ENCODE assay signal across 25 cellular contexts in the genomic region with DNA sequence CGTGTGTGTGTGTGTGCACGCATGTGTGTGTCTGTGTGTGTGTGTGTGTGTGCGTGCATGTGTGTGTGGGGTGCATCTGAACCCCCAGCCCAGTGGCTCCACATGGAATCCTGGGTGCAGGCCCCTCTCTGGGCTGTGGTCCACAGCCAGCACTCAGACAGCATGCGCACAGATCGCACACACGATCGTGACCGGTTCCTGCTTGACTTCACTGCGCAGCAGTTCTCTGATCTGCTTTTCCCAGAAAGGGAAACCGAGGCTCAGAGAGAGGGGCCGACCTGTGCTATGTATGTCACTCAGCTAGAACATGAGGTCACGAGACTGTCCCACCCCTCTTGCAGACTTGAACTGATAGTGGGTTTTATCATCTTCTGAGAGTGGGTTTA. TPM values are rescaled to one million over a fixed set of nuclear protein-coding genes. Genes with fewer than 3 reads are reported as not detected.
"Had no signal": no experiment of that assay in that cellular context is flagged by ENCODE, and none has a peak within 500 bp of the region (broad histone marks: within the 10 kb centered on the region; RNA-seq: fewer than 3 reads in every experiment).

No MANE protein-coding gene starts in this region.

- DNase-seq: activated CD4-positive, alpha-beta T cell treated with anti-CD3 and anti-CD28 coated beads, Interleukin-2, amount 10 ng/mL, durations not matched to agents 7 days and 5 days; activated CD4-positive, CD25-positive, alpha-beta regulatory T cell treated with anti-CD3 and anti-CD28 coated beads, Interleukin-2, amount 50 U/mL, for 72 hours; activated CD8-positive, alpha-beta memory T cell treated with anti-CD3 and anti-CD28 coated beads, Interleukin-2, amount 10 ng/mL, durations not matched to agents 7 days and 5 days; activated CD8-positive, alpha-beta T cell treated with anti-CD3 and anti-CD28 coated beads for 36 hours; activated gamma-delta T cell; activated naive CD4-positive, alpha-beta T cell treated with anti-CD3 and anti-CD28 coated beads, Interleukin-2, amount 50 U/mL, for 16 hours; activated T-cell treated with anti-CD3 and anti-CD28 coated beads for 4 hours; aorta; cerebellar nuclear complex; effector CD8-positive, alpha-beta T cell; erythroblast; heart right ventricle; left lung; naive thymus-derived CD8-positive, alpha-beta T cell; retina; stimulated activated CD4-positive, alpha-beta T cell treated with anti-CD3 and anti-CD28 coated beads, Interleukin-4, amount 100 ng/mL, for 1 hour; stimulated activated naive CD4-positive, alpha-beta T cell treated with Interleukin-2 at 50 U/mL for 16 hours; T-helper 1 cell; tibial artery; WERI-Rb-1 had no signal

- H3K4me1 ChIP-seq: left lung, tibial artery had no signal

- ATAC-seq: activated CD8-positive, alpha-beta memory T cell treated with anti-CD3 and anti-CD28 coated beads, Interleukin-2, amount 10 ng/mL, durations not matched to agents 7 days and 5 days; activated CD8-positive, alpha-beta T cell treated with anti-CD3 and anti-CD28 coated beads for 36 hours; heart right ventricle; left lung; naive thymus-derived CD8-positive, alpha-beta T cell had no signal

- H3K9me3 Mint-ChIP-seq: activated CD4-positive, alpha-beta T cell treated with anti-CD3 and anti-CD28 coated beads, Interleukin-2, amount 10 ng/mL, durations not matched to agents 7 days and 5 days; activated CD8-positive, alpha-beta T cell treated with anti-CD3 and anti-CD28 coated beads for 36 hours; dendritic cell treated with granulocyte-macrophage colony-stimulating factor and Interleukin-4, amounts not matched to agents 40 ng/mL and 50 ng/mL, for 4 days; mesothelial cell of epicardium; naive thymus-derived CD8-positive, alpha-beta T cell had no signal

- H3K27ac ChIP-seq: heart right ventricle, left lung, tibial artery, WERI-Rb-1 had no signal

- H3K27ac Mint-ChIP-seq: activated CD4-positive, alpha-beta T cell treated with anti-CD3 and anti-CD28 coated beads, Interleukin-2, amount 10 ng/mL, durations not matched to agents 7 days and 5 days; activated CD8-positive, alpha-beta memory T cell treated with anti-CD3 and anti-CD28 coated beads, Interleukin-2, amount 10 ng/mL, durations not matched to agents 7 days and 5 days; activated CD8-positive, alpha-beta T cell treated with anti-CD3 and anti-CD28 coated beads for 36 hours; dendritic cell treated with granulocyte-macrophage colony-stimulating factor and Interleukin-4, amounts not matched to agents 40 ng/mL and 50 ng/mL, for 4 days; naive thymus-derived CD8-positive, alpha-beta T cell had no signal

- H3K27me3 Mint-ChIP-seq: activated CD4-positive, alpha-beta T cell treated with anti-CD3 and anti-CD28 coated beads, Interleukin-2, amount 10 ng/mL, durations not matched to agents 7 days and 5 days; activated CD8-positive, alpha-beta memory T cell treated with anti-CD3 and anti-CD28 coated beads, Interleukin-2, amount 10 ng/mL, durations not matched to agents 7 days and 5 days had no signal

- H3K36me3 Mint-ChIP-seq: activated CD8-positive, alpha-beta memory T cell treated with anti-CD3 and anti-CD28 coated beads, Interleukin-2, amount 10 ng/mL, durations not matched to agents 7 days and 5 days; mesothelial cell of epicardium; naive thymus-derived CD8-positive, alpha-beta T cell had no signal

- H3K4me3 ChIP-seq: heart right ventricle, left lung, tibial artery had no signal

- H3K4me3 Mint-ChIP-seq: activated CD4-positive, alpha-beta T cell treated with anti-CD3 and anti-CD28 coated beads, Interleukin-2, amount 10 ng/mL, durations not matched to agents 7 days and 5 days; activated CD8-positive, alpha-beta memory T cell treated with anti-CD3 and anti-CD28 coated beads, Interleukin-2, amount 10 ng/mL, durations not matched to agents 7 days and 5 days; activated CD8-positive, alpha-beta T cell treated with anti-CD3 and anti-CD28 coated beads for 36 hours; dendritic cell treated with granulocyte-macrophage colony-stimulating factor and Interleukin-4, amounts not matched to agents 40 ng/mL and 50 ng/mL, for 4 days; mesothelial cell of epicardium; naive thymus-derived CD8-positive, alpha-beta T cell had no signal

- H3K9me3 ChIP-seq: heart right ventricle, left lung, tibial artery had no signal

- H3K4me1 Mint-ChIP-seq: activated CD4-positive, alpha-beta T cell treated with anti-CD3 and anti-CD28 coated beads, Interleukin-2, amount 10 ng/mL, durations not matched to agents 7 days and 5 days; activated CD8-positive, alpha-beta memory T cell treated with anti-CD3 and anti-CD28 coated beads, Interleukin-2, amount 10 ng/mL, durations not matched to agents 7 days and 5 days had no signal

- H3K36me3 ChIP-seq: heart right ventricle, left lung, tibial artery, WERI-Rb-1 had no signal

RNA-seq across cellular contexts. Expression of a gene that starts 34.4 kb away (rescaled TPM):
- total RNA-seq: activated CD4-positive, alpha-beta T cell treated with anti-CD3 and anti-CD28 coated beads, Interleukin-2, amount 10 ng/mL, durations not matched to agents 7 days and 5 days; activated CD8-positive, alpha-beta memory T cell treated with anti-CD3 and anti-CD28 coated beads, Interleukin-2, amount 10 ng/mL, durations not matched to agents 7 days and 5 days; activated CD8-positive, alpha-beta T cell treated with anti-CD3 and anti-CD28 coated beads for 36 hours; bronchial epithelial cell; left lung; naive thymus-derived CD8-positive, alpha-beta T cell had no signal
- polyA plus RNA-seq: aorta; fibroblast of lung; keratinocyte; naive thymus-derived CD8-positive, alpha-beta T cell had no signal
